31 cellular contexts compared by ENCODE assay signal in genomic region chr22:37762389-37762836, GRCh38. TPM values are rescaled to one million over a fixed set of nuclear protein-coding genes. Genes with fewer than 3 reads are reported as not detected.
DNase-seq lines count a peak whose midpoint lies in the region; ATAC-seq and TF ChIP-seq lines count a peak whose summit lies in the region.
"Had no signal": no experiment of that assay in that cellular context is flagged by ENCODE, and none has a peak within 500 bp of the region (broad histone marks: within the 10 kb centered on the region; RNA-seq: fewer than 3 reads in every experiment).

No MANE protein-coding gene starts in this region.

- H3K4me1 ChIP-seq in RWPE2 (ENCODE audit: insufficient read depth, poor library complexity, severe bottlenecking) (peaks cover 6% of the 10 kb centered on the region), neuronal stem cell (ENCODE audit: control insufficient read depth in 2 of 2, insufficient read depth in 1 of 2, low read depth in 1 of 2, low read length in 2 of 2) (no peaks in the 10 kb centered on the region)
- H3K4me1 ChIP-seq: pancreas, Peyer's patch, testis had no signal

- ATAC-seq in activated CD8-positive, alpha-beta memory T cell treated with anti-CD3 and anti-CD28 coated beads, Interleukin-2, amount 10 ng/mL, durations not matched to agents 7 days and 5 days, result no peak
- ATAC-seq in RWPE2 (ENCODE audit: low read depth) (peak; percentile 72), HG03354 (IDR thresholded peaks at IDR 0.05; ENCODE audit: poor library complexity, severe bottlenecking, unreplicated experiment) (no peak), HG03442 (IDR thresholded peaks at IDR 0.05; ENCODE audit: unreplicated experiment) (no peak)
- ATAC-seq: GM12878; left lung; naive thymus-derived CD8-positive, alpha-beta T cell; pancreas; SK-N-SH treated with all-trans-retinoic acid at 6 μM for 48 hours; stimulated activated memory B cell treated with anti-CD40 and anti-IgM and Interleukin-4, amounts not matched to agents 10 μg/mL and 1 μg/mL and 100 μg/mL, for 72 hours had no signal

- H3K4me3 Mint-ChIP-seq in activated CD8-positive, alpha-beta memory T cell treated with anti-CD3 and anti-CD28 coated beads, Interleukin-2, amount 10 ng/mL, durations not matched to agents 7 days and 5 days, result no peak overlapping the region
- H3K4me3 Mint-ChIP-seq: naive thymus-derived CD8-positive, alpha-beta T cell; stimulated activated memory B cell treated with anti-CD40 and anti-IgM and Interleukin-4, amounts not matched to agents 10 μg/mL and 1 μg/mL and 100 μg/mL, for 72 hours had no signal

- H3K36me3 ChIP-seq in RWPE2 (ENCODE audit: low read depth) (peaks cover 70% of the 10 kb centered on the region), neuronal stem cell (replicated peaks in 1 of 2; ENCODE audit: control insufficient read depth in 2 of 2, insufficient read depth in 2 of 2, low read length in 2 of 2) (peaks cover 31 to 88% of the 10 kb centered on the region in 2 donors)

- no peak overlapping the region for H3K18ac ChIP-seq in neuronal stem cell (ENCODE audit: low read length)

- no peak overlapping the region for H3K14ac ChIP-seq in neuronal stem cell (ENCODE audit: low read length)

- H3K9me3 ChIP-seq in RWPE2 (ENCODE audit: severe bottlenecking) (no peaks in the 10 kb centered on the region), neuronal stem cell (replicated peaks in 1 of 2; ENCODE audit: control insufficient read depth in 2 of 2, insufficient read depth in 1 of 2, low read depth in 1 of 2, low read length in 2 of 2) (no peaks in the 10 kb centered on the region)
- H3K9me3 ChIP-seq: BE2C, left lung, pancreas, Peyer's patch, spleen, testis, vagina had no signal

- no peak overlapping the region for H2BK120ac ChIP-seq in neuronal stem cell (ENCODE audit: low read depth, low read length)

- peaks cover 10% of the 10 kb centered on the region for H3K36me3 Mint-ChIP-seq in activated CD8-positive, alpha-beta memory T cell treated with anti-CD3 and anti-CD28 coated beads, Interleukin-2, amount 10 ng/mL, durations not matched to agents 7 days and 5 days

- no peak overlapping the region for H4K8ac ChIP-seq in neuronal stem cell (ENCODE audit: low read depth, low read length)

- H4K91ac ChIP-seq in neuronal stem cell (ENCODE audit: low read depth, low read length, poor library complexity), result no peak overlapping the region

- no peaks in the 10 kb centered on the region for H3K79me1 ChIP-seq in neuronal stem cell (ENCODE audit: low read depth, low read length)

- H3K4ac ChIP-seq in neuronal stem cell (ENCODE audit: low read length), result no peak overlapping the region

- no peak overlapping the region for H2AK5ac ChIP-seq in neuronal stem cell (ENCODE audit: low read depth, low read length)

- H3K27me3 Mint-ChIP-seq in activated CD8-positive, alpha-beta memory T cell treated with anti-CD3 and anti-CD28 coated beads, Interleukin-2, amount 10 ng/mL, durations not matched to agents 7 days and 5 days, result no peaks in the 10 kb centered on the region
- H3K27me3 Mint-ChIP-seq: naive thymus-derived CD8-positive, alpha-beta T cell; stimulated activated memory B cell treated with anti-CD40 and anti-IgM and Interleukin-4, amounts not matched to agents 10 μg/mL and 1 μg/mL and 100 μg/mL, for 72 hours had no signal

- H3K27ac Mint-ChIP-seq in activated CD8-positive, alpha-beta memory T cell treated with anti-CD3 and anti-CD28 coated beads, Interleukin-2, amount 10 ng/mL, durations not matched to agents 7 days and 5 days, result peak overlapping the region; percentile 29
- H3K27ac Mint-ChIP-seq: naive thymus-derived CD8-positive, alpha-beta T cell; stimulated activated memory B cell treated with anti-CD40 and anti-IgM and Interleukin-4, amounts not matched to agents 10 μg/mL and 1 μg/mL and 100 μg/mL, for 72 hours had no signal

- H3K27ac ChIP-seq in HL-60 (replicated peaks), result peak overlapping the region; percentile 60
- peak overlapping the region; percentile 13 for H3K27ac ChIP-seq in RWPE2 (ENCODE audit: poor library complexity, severe bottlenecking)
- no peak overlapping the region for H3K27ac ChIP-seq in neuronal stem cell (replicated peaks; ENCODE audit: low read length)
- H3K27ac ChIP-seq: left lung, pancreas, Peyer's patch, spleen, testis, vagina, WERI-Rb-1 had no signal

- no peak overlapping the region for H3K4me3 ChIP-seq in HL-60 (replicated peaks; ENCODE audit: insufficient read depth, low read length)
- no peak overlapping the region for H3K4me3 ChIP-seq in RWPE2 (ENCODE audit: severe bottlenecking)
- no peak overlapping the region for H3K4me3 ChIP-seq in neuronal stem cell (ENCODE audit: low read length in 2 of 2)
- H3K4me3 ChIP-seq: GM12878, left lung, pancreas, Peyer's patch, spleen, testis, vagina had no signal

- DNase-seq in activated CD8-positive, alpha-beta memory T cell treated with anti-CD3 and anti-CD28 coated beads, Interleukin-2, amount 10 ng/mL, durations not matched to agents 7 days and 5 days, result no peak
- no peak for DNase-seq in activated CD8-positive, alpha-beta memory T cell treated with anti-CD3 and anti-CD28 coated beads, Interleukin-2, amount 50 U/mL, for 4 hours
- DNase-seq in HL-60 (ENCODE audit: low read depth in 1 of 2, low spot score in 1 of 2), result peak in 1 of 2 experiments; percentile 55
- DNase-seq in RWPE2 (ENCODE audit: low spot score), result no peak
- DNase-seq in neuronal stem cell (ENCODE audit: low spot score), result no peak
- no peak for DNase-seq in GM20000 (ENCODE audit: low spot score)
- DNase-seq: activated CD4-positive, alpha-beta T cell treated with anti-CD3 and anti-CD28 coated beads, Interleukin-2, amount 50 U/mL, for 1 hour; activated CD8-positive, alpha-beta memory T cell treated with anti-CD3 and anti-CD28 coated beads, Interleukin-2, amount 50 U/mL, for 48 hours; activated effector memory CD4-positive, alpha-beta T cell treated with Interleukin-2 at 50 U/mL for 16 hours; BE2C; COR-L47; DMS79; effector CD8-positive, alpha-beta T cell; hypothalamus; naive thymus-derived CD8-positive, alpha-beta T cell; NCI-H1105 treated with DMSO at 0.1 percent for 48 hours; NCI-H510A treated with DMSO at 0.1 percent for 48 hours; pancreas; Peyer's patch; spleen; stimulated activated CD4-positive, alpha-beta T cell treated with anti-CD3 and anti-CD28 coated beads, Interleukin-4, amount 100 ng/mL, for 1 hour; T-helper 2 cell; testis; WERI-Rb-1 had no signal

- no peak overlapping the region for H2BK15ac ChIP-seq in neuronal stem cell (ENCODE audit: low read length)

- no peak for TF ChIP-seq CTCF in HL-60 (IDR thresholded peaks at IDR 0.05; ENCODE audit: insufficient read depth, low read length)
- TF ChIP-seq CTCF in RWPE2 (IDR thresholded peaks at IDR 0.05; ENCODE audit: poor library complexity, severe bottlenecking), result no peak
- TF ChIP-seq CTCF in GM20000 (IDR thresholded peaks at IDR 0.05; ENCODE audit: extremely low read depth, missing control alignments), result no peak

- H2BK12ac ChIP-seq in neuronal stem cell (ENCODE audit: low read length), result no peak overlapping the region

- H3K23ac ChIP-seq in neuronal stem cell (ENCODE audit: low read depth, low read length, poor library complexity), result no peak overlapping the region

- H3K9me3 Mint-ChIP-seq in activated CD8-positive, alpha-beta memory T cell treated with anti-CD3 and anti-CD28 coated beads, Interleukin-2, amount 10 ng/mL, durations not matched to agents 7 days and 5 days (ENCODE audit: low read depth), result no peaks in the 10 kb centered on the region
- H3K9me3 Mint-ChIP-seq: naive thymus-derived CD8-positive, alpha-beta T cell; stimulated activated memory B cell treated with anti-CD40 and anti-IgM and Interleukin-4, amounts not matched to agents 10 μg/mL and 1 μg/mL and 100 μg/mL, for 72 hours had no signal

- CTCF ChIA-PET in activated CD8-positive, alpha-beta memory T cell treated with anti-CD3 and anti-CD28 coated beads, Interleukin-2, amount 10 ng/mL, durations not matched to agents 7 days and 5 days (lab: Charles Lee), result no interaction called here

- H2AFZ ChIP-seq in neuronal stem cell (ENCODE audit: low read length), result no peak overlapping the region

- WGBS in neuronal stem cell (ENCODE audit: extremely low coverage in 2 of 2, insufficient read length in 2 of 2, insufficient replicate concordance in 1 of 2), 2 donors, result no CpG with 5 or more reads among the region's 10 CpGs

- H2BK5ac ChIP-seq in neuronal stem cell (ENCODE audit: low read length), result peak overlapping the region; percentile 19

- H3K4me1 Mint-ChIP-seq in activated CD8-positive, alpha-beta memory T cell treated with anti-CD3 and anti-CD28 coated beads, Interleukin-2, amount 10 ng/mL, durations not matched to agents 7 days and 5 days, result no peaks in the 10 kb centered on the region

- no peak overlapping the region for H3K9ac ChIP-seq in neuronal stem cell (ENCODE audit: low read depth, low read length, poor library complexity)

- H3K27me3 ChIP-seq in HL-60 (ENCODE audit: insufficient read depth, poor library complexity, severe bottlenecking), result no peaks in the 10 kb centered on the region
- H3K27me3 ChIP-seq in RWPE2 (ENCODE audit: insufficient read depth, poor library complexity, severe bottlenecking), result no peaks in the 10 kb centered on the region
- H3K27me3 ChIP-seq in neuronal stem cell (ENCODE audit: control insufficient read depth in 3 of 3, insufficient read depth in 3 of 3, low read depth in 1 of 3, low read length in 3 of 3), result no peaks in the 10 kb centered on the region
- H3K27me3 ChIP-seq: BE2C, left lung, pancreas, Peyer's patch, spleen, testis, vagina had no signal

- H3K4me2 ChIP-seq in neuronal stem cell (ENCODE audit: insufficient read depth, low read length, poor library complexity, severe bottlenecking), result no peak overlapping the region

RNA-seq across cellular contexts. Expression of gene GCAT, which starts 45.3 kb away (rescaled TPM):
- total RNA-seq in activated CD8-positive, alpha-beta memory T cell treated with anti-CD3 and anti-CD28 coated beads, Interleukin-2, amount 10 ng/mL, durations not matched to agents 7 days and 5 days, result 10 to 100 TPM; 14.9 to 18.3 TPM
- 22.8 TPM for polyA plus RNA-seq in neuronal stem cell (2013, experiment 1 of 2)
- 22.6 TPM for polyA plus RNA-seq in neuronal stem cell (2013, experiment 2 of 2)
